ENCODE assay signal across 10 cellular contexts in genomic region chr9:79574716-79575242, GRCh38.
A peak's percentile ranks its signal among the peaks of the same experiment; 100 is the strongest.
DNase-seq lines count a peak whose midpoint lies in the region.
"Had no signal": no experiment of that assay in that cellular context is flagged by ENCODE, and none has a peak within 500 bp of the region (broad histone marks: within the 10 kb centered on the region; RNA-seq: fewer than 3 reads in every experiment).

No MANE protein-coding gene starts in this region.

- H3K4me3 ChIP-seq in muscle layer of duodenum (ENCODE audit: low read depth in 1 of 2, low read length in 2 of 2), result peak overlapping the region; percentile 84 to 90

- H3K27ac ChIP-seq in muscle layer of duodenum (ENCODE audit: low read length), result peak overlapping the region; percentile 37

- H3K36me3 ChIP-seq in muscle layer of duodenum (ENCODE audit: control insufficient read depth in 1 of 2, insufficient read depth in 2 of 2, low read length in 2 of 2), result peaks cover 0 to 4% of the 10 kb centered on the region in 2 donors

- H3K9me3 ChIP-seq in muscle layer of duodenum (ENCODE audit: control insufficient read depth in 1 of 2, low read length in 2 of 2), result no peaks in the 10 kb centered on the region

- peak; percentile 11 for DNase-seq in AG08395 (ENCODE audit: low spot score)
- DNase-seq in HCEC 1CT, result peak; percentile 38
- DNase-seq in cerebellar cortex (ENCODE audit: low spot score), result peak; percentile 33
- no peak for DNase-seq in GM19240 (ENCODE audit: insufficient read length, low spot score)
- DNase-seq in AG20443 (ENCODE audit: low spot score), result no peak
- no peak for DNase-seq in T-helper 1 cell
- no peak for DNase-seq in NCI-H1694 (lab: John Stamatoyannopoulos, UW)
- DNase-seq: naive B cell; stimulated activated naive CD4-positive, alpha-beta T cell had no signal

- peaks cover 0 to 13% of the 10 kb centered on the region in 2 donors for H3K4me1 ChIP-seq in muscle layer of duodenum (ENCODE audit: control insufficient read depth in 1 of 2, insufficient read depth in 2 of 2, low read length in 2 of 2)

- H3K27me3 ChIP-seq in muscle layer of duodenum (ENCODE audit: low read depth, low read length), result no peaks in the 10 kb centered on the region

Comparison
In these comparisons a context has a peak if more than half of its experiments do, and no peak if none do; other contexts are left out.
1. DNase-seq: peak in AG08395 (single experiment), HCEC 1CT (single experiment) and cerebellar cortex (single experiment); none in GM19240 (single experiment), AG20443 (single experiment), T-helper 1 cell (0 of 5) and NCI-H1694 (single experiment).